In the genomic region with DNA sequence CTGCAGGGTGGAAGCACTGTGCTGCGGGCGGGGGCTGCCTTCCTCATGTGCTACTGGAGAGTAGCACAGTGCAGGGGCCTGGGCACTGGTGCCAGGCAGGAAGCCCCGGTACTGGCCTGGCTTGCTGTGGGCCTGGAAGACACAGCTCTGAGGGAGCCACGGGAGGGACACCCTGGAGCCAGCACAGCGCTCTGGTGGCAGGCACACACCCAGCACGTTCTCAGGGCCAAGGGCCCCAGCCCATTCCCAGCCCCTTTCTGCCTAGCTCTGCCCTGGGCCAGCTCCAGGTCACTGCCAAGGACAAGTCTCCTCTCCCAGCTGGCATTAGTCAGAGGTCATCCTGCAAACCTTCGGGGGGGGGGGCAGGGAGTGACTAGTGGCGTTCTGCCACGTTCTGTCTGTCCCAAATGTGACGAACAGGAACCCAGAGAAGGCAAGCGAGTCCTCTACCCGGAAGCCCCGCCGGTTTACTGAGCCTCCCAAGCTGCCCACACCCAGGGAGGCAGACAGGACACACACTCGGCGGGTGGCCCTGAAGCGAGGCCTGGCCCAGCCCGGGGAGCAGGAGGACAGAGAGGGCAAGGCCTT, we compare ENCODE assay signal across 1 cellular context.
TF ChIP-seq lines count a peak whose summit lies in the region.

No MANE protein-coding gene starts in this region.

TF ChIP-seq in K562, 482 proteins besides CTCF, POLR2A, EP300 and RAD21:
- peak; percentile 46 for TF ChIP-seq POLR2G (IDR thresholded peaks at IDR 0.05; ENCODE audit: low read depth, low read length)
TF ChIP-seq in K562: peak in this region for 1; not testable (repeated sequence) for 481.
